14 cellular contexts compared by ENCODE assay signal in the genomic region with DNA sequence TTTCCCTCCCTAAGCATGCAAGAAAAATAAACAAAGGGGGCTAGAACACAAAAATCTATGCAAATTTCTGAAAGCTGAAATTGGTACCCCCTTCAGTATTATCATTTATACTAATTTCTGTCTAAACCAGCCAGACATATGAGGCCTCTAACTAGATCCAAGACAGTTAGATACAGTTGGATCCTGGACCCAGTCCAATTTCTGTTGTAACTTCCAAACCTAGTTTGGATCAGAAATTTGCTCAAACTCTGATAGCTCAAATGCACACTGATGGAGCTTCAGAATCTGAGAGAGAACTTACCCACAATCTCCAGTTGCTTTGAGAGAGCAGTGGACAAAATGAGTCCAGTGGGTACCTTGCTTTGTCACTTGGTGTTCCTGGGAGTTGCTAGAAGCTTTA. TPM values are rescaled to one million over a fixed set of nuclear protein-coding genes. Genes with fewer than 3 reads are reported as not detected.
A peak's percentile ranks its signal among the peaks of the same experiment; 100 is the strongest.
DNase-seq lines count a peak whose midpoint lies in the region; ATAC-seq, FAIRE-seq and TF ChIP-seq lines count a peak whose summit lies in the region.
"Had no signal": no experiment of that assay in that cellular context is flagged by ENCODE, and none has a peak within 500 bp of the region (broad histone marks: within the 10 kb centered on the region; RNA-seq: fewer than 3 reads in every experiment).

No MANE protein-coding gene starts in this region.

- H3K36me3 Mint-ChIP-seq in effector memory CD8-positive, alpha-beta T cell (ENCODE audit: insufficient read depth), result peaks cover 9% of the 10 kb centered on the region

- peaks cover 0 to 10% of the 10 kb centered on the region in 2 experiments; a peak in 3 of 5 replicates for H3K36me3 ChIP-seq in HepG2 (replicated peaks in 1 of 2; ENCODE audit: control insufficient read depth in 1 of 2, insufficient read depth in 2 of 2, low read length in 2 of 2)
- H3K36me3 ChIP-seq in right lobe of liver, result no peaks in the 10 kb centered on the region
- no peaks in the 10 kb centered on the region for H3K36me3 ChIP-seq in parathyroid adenoma (ENCODE audit: control insufficient read depth, insufficient read depth, low read length)

- TF ChIP-seq EP300 in HepG2 (IDR thresholded peaks at IDR 0.05; ENCODE audit: low read depth in 2 of 2, low read length in 2 of 2), result no peak
- no peak for TF ChIP-seq EP300 in HepG2 (CRISPR knock-in tag; IDR thresholded peaks at IDR 0.05; ENCODE audit: borderline replicate concordance)

- no peak overlapping the region for H3K4me2 ChIP-seq in HepG2 (ENCODE audit: low read depth, low read length)
- H3K4me2 ChIP-seq in parathyroid adenoma (ENCODE audit: low read length), result peak overlapping the region; percentile 3
- H3K4me2 ChIP-seq: BLaER1 treated with 17β-estradiol and CSF1 and Interleukin-3, amounts not matched to agents 10 nM and 100 nM had no signal

- CTCF ChIA-PET in HepG2 (lab: Yijun Ruan, JAX; ENCODE audit: low intra/inter-chr PET ratio, low total read pairs), result no interaction called here

- no peak for TF ChIP-seq RAD21 in HepG2 (CRISPR knock-in tag; IDR thresholded peaks at IDR 0.05)

- FAIRE-seq in HepG2 (lab: Jason Lieb, UNC), result no peak
- FAIRE-seq: H54 had no signal

- no peak for ATAC-seq in HepG2
- ATAC-seq in right lobe of liver, result no peak
- ATAC-seq in effector memory CD8-positive, alpha-beta T cell (replicated peaks), result no peak
- ATAC-seq: HCT116 had no signal

- POLR2A ChIA-PET in HepG2 (lab: Yijun Ruan, JAX), result no interaction called here

- H3K79me2 ChIP-seq in HepG2 (ENCODE audit: insufficient read depth, low read length) (peaks cover 84% of the 10 kb centered on the region), parathyroid adenoma (peaks cover 13% of the 10 kb centered on the region)

- H3K4me3 ChIP-seq in HepG2 (replicated peaks in 1 of 3; ENCODE audit: insufficient read depth in 1 of 3, low read depth in 2 of 3, low read length in 3 of 3) (no peak overlapping the region), right lobe of liver (no peak overlapping the region), parathyroid adenoma (ENCODE audit: low read depth, low read length) (no peak overlapping the region)

- no peaks in the 10 kb centered on the region for H3K9me3 Mint-ChIP-seq in effector memory CD8-positive, alpha-beta T cell

- no peaks in the 10 kb centered on the region for H3K27me3 Mint-ChIP-seq in effector memory CD8-positive, alpha-beta T cell
- H3K27me3 Mint-ChIP-seq: CD4-positive, CD25-positive, alpha-beta regulatory T cell had no signal

- in situ Hi-C loops in HepG2 (cut with HindIII; ENCODE audit: extremely low pct_ligation_motif_present, low pct_unique_long_range_greater_than_20kb), result no loop called here

- H4K20me1 ChIP-seq in HepG2 (ENCODE audit: insufficient read depth, low read length), result no peaks in the 10 kb centered on the region

- no peak for TF ChIP-seq CTCF in HepG2 (CRISPR knock-in tag; IDR thresholded peaks at IDR 0.05)
- no peak for TF ChIP-seq CTCF in right lobe of liver (IDR thresholded peaks at IDR 0.05)
- TF ChIP-seq CTCF in parathyroid adenoma (IDR thresholded peaks at IDR 0.05), result no peak

- H3K9ac ChIP-seq in HepG2 (ENCODE audit: insufficient read depth, low read depth, low read length), result no peak overlapping the region
- H3K9ac ChIP-seq in parathyroid adenoma, result no peak overlapping the region
- H3K9ac ChIP-seq: BLaER1 treated with 17β-estradiol and CSF1 and Interleukin-3, amounts not matched to agents 10 nM and 100 nM had no signal

- H3K9me3 ChIP-seq in HepG2 (ENCODE audit: low read length), result peaks cover 12% of the 10 kb centered on the region
- H3K9me3 ChIP-seq in right lobe of liver, result no peaks in the 10 kb centered on the region
- no peaks in the 10 kb centered on the region for H3K9me3 ChIP-seq in parathyroid adenoma (ENCODE audit: control insufficient read depth, low read length)

- BruUV-seq in HepG2 (replicated peaks; lab: Mats Ljungman, UMichigan), result TSS peak; percentile 7

- H3K27ac ChIP-seq in HepG2 (ENCODE audit: extremely low read length, insufficient read depth, low read length) (no peak overlapping the region), right lobe of liver (no peak overlapping the region), parathyroid adenoma (no peak overlapping the region)
- H3K27ac ChIP-seq: 22Rv1; BLaER1 treated with 17β-estradiol and CSF1 and Interleukin-3, amounts not matched to agents 10 nM and 100 nM had no signal

- no peak overlapping the region for H3K27ac Mint-ChIP-seq in effector memory CD8-positive, alpha-beta T cell
- H3K27ac Mint-ChIP-seq: CD4-positive, CD25-positive, alpha-beta regulatory T cell had no signal

- no peak overlapping the region for H2AFZ ChIP-seq in HepG2 (ENCODE audit: low read length)
- no peak overlapping the region for H2AFZ ChIP-seq in parathyroid adenoma

- peaks cover 6% of the 10 kb centered on the region; the same call in 1 of the 2 replicates for H3K4me1 ChIP-seq in HepG2 (ENCODE audit: insufficient read depth, low read length)
- H3K4me1 ChIP-seq in right lobe of liver, result peaks cover 0 to 4% (median 0%) of the 10 kb centered on the region in 4 donors
- H3K4me1 ChIP-seq in parathyroid adenoma, result peaks cover 9% of the 10 kb centered on the region

- no peak overlapping the region for H3K4me3 Mint-ChIP-seq in effector memory CD8-positive, alpha-beta T cell
- H3K4me3 Mint-ChIP-seq: CD4-positive, CD25-positive, alpha-beta regulatory T cell had no signal

- H3K27me3 ChIP-seq in HepG2 (ENCODE audit: control insufficient read depth in 1 of 2, insufficient read depth in 2 of 2, low read length in 2 of 2) (no peaks in the 10 kb centered on the region), right lobe of liver (no peaks in the 10 kb centered on the region), parathyroid adenoma (ENCODE audit: control insufficient read depth, insufficient read depth, low read length) (no peaks in the 10 kb centered on the region)
- H3K27me3 ChIP-seq: BLaER1 treated with 17β-estradiol and CSF1 and Interleukin-3, amounts not matched to agents 10 nM and 100 nM had no signal

- intact Hi-C loops in HepG2 (cut with micrococcal nuclease; ENCODE audit: unreplicated experiment), result no loop called here
- intact Hi-C loops in right lobe of liver (cut with DNase I), result no loop called here

- no peak for DNase-seq in HepG2 (ENCODE audit: low spot score)
- DNase-seq in right lobe of liver, result no peak
- DNase-seq in fibroblast of gingiva (ENCODE audit: low read depth), result peak; percentile 15
- DNase-seq in GDM1 (lab: John Stamatoyannopoulos, UW), result no peak
- no peak for DNase-seq in H4 (ENCODE audit: low spot score)
- DNase-seq in effector memory CD8-positive, alpha-beta T cell, result no peak
- DNase-seq: AML-193; CD4-positive, CD25-positive, alpha-beta regulatory T cell; DMS53 had no signal

- TF ChIP-seq POLR2A in HepG2 (IDR thresholded peaks at IDR 0.05; ENCODE audit: insufficient read depth in 1 of 2, low read depth in 2 of 2, low read length in 2 of 2) (no peak), right lobe of liver (IDR thresholded peaks at IDR 0.05) (no peak)

- H3K4me1 Mint-ChIP-seq in effector memory CD8-positive, alpha-beta T cell (ENCODE audit: low read depth in 2 of 2), result peaks cover 41 to 55% of the 10 kb centered on the region in 2 donors

TF ChIP-seq in HepG2, 621 proteins besides CTCF, POLR2A, EP300 and RAD21 (continues in another document):
- TF ChIP-seq KDM3A (CRISPR knock-in tag; IDR thresholded peaks at IDR 0.05; ENCODE audit: low read depth) (no peak), JARID2 (CRISPR knock-in tag; IDR thresholded peaks at IDR 0.05; ENCODE audit: insufficient replicate concordance) (no peak), FOSL1 (CRISPR knock-in tag; IDR thresholded peaks at IDR 0.05; ENCODE audit: borderline replicate concordance) (no peak), RXRA (CRISPR knock-in tag; IDR thresholded peaks at IDR 0.05) (no peak), ZNF264 (CRISPR knock-in tag; IDR thresholded peaks at IDR 0.05) (no peak), ZNF670 (CRISPR knock-in tag; IDR thresholded peaks at IDR 0.05; ENCODE audit: borderline replicate concordance) (no peak), ZNF850 (CRISPR knock-in tag; conservative IDR thresholded peaks at IDR 0.05) (no peak), SCMH1 (CRISPR knock-in tag; IDR thresholded peaks at IDR 0.05; ENCODE audit: borderline replicate concordance) (no peak)
- TF ChIP-seq, protein P1, sequence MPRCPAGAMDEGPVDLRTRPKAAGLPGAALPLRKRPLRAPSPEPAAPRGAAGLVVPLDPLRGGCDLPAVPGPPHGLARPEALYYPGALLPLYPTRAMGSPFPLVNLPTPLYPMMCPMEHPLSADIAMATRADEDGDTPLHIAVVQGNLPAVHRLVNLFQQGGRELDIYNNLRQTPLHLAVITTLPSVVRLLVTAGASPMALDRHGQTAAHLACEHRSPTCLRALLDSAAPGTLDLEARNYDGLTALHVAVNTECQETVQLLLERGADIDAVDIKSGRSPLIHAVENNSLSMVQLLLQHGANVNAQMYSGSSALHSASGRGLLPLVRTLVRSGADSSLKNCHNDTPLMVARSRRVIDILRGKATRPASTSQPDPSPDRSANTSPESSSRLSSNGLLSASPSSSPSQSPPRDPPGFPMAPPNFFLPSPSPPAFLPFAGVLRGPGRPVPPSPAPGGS (CRISPR knock-in tag; IDR thresholded peaks at IDR 0.05), result no peak

RNA-seq across cellular contexts. Expression of a gene that starts 11.9 kb away (rescaled TPM):
- total RNA-seq in HepG2 (2016; rRNA removed; fragmentation: Illumina TruSeq; extraction: Trizol) (35.9 and 46.6 TPM in 2 replicates), right lobe of liver (10 to 100 TPM; 15.6 to 24.6 (median 21.3) TPM)
- total RNA-seq in HepG2 (2016; cell fraction: cytosol; rRNA removed; fragmentation: Illumina TruSeq; extraction: Trizol; ENCODE audit: low read depth), result 13.1 and 13.7 TPM in 2 replicates
- total RNA-seq in HepG2 (2016; cell fraction: insoluble cytoplasmic fraction; rRNA removed; fragmentation: Illumina TruSeq; extraction: Trizol), result 32.1 and 46.7 TPM in 2 replicates
- 15.1 and 16.1 TPM in 2 replicates for total RNA-seq in HepG2 (2016; cell fraction: membrane; rRNA removed; fragmentation: Illumina TruSeq; extraction: Trizol)
- total RNA-seq in HepG2 (2016; cell fraction: nucleus; rRNA removed; fragmentation: Illumina TruSeq; extraction: Trizol), result 45.6 and 46.3 TPM in 2 replicates
- polyA plus RNA-seq in HepG2 (2011; rRNA removed), result 6.1 and 7.6 TPM in 2 replicates
- 3.3 and 5.5 TPM in 2 replicates for polyA plus RNA-seq in HepG2 (2011; cell fraction: cytosol; rRNA removed)
- 5.1 and 6.1 TPM in 2 replicates for polyA plus RNA-seq in HepG2 (2011; cell fraction: nucleus; rRNA removed)
- 10.6 and 13.8 TPM in 2 replicates for polyA plus RNA-seq in HepG2 (2012)
- polyA plus RNA-seq in HepG2 (2016; cell fraction: cytosol; fragmentation: Illumina TruSeq; extraction: Trizol; ENCODE audit: low read depth), result 0.24 and 0.28 TPM in 2 replicates
- 13.0 and 15.4 TPM in 2 replicates for polyA plus RNA-seq in HepG2 (2016; cell fraction: insoluble cytoplasmic fraction; fragmentation: Illumina TruSeq; extraction: Trizol; ENCODE audit: low read depth)
- polyA plus RNA-seq in HepG2 (2016; cell fraction: membrane; fragmentation: Illumina TruSeq; extraction: Trizol; ENCODE audit: low read depth), result 1.1 TPM in 2 replicates
- polyA plus RNA-seq in HepG2 (2016; cell fraction: nucleus; fragmentation: Illumina TruSeq; extraction: Trizol; ENCODE audit: insufficient read depth, low read depth), result 17.2 and 17.7 TPM in 2 replicates
- polyA minus RNA-seq in HepG2 (2011; rRNA and poly(A)+ RNA removed; ENCODE audit: low replicate concordance), result 14.7 and 47.0 TPM in 2 replicates
- polyA minus RNA-seq in HepG2 (2011; cell fraction: cytosol; rRNA and poly(A)+ RNA removed), result 26.8 and 27.3 TPM in 2 replicates
- 52.7 and 66.4 TPM in 2 replicates for polyA minus RNA-seq in HepG2 (2011; cell fraction: nucleus; rRNA and poly(A)+ RNA removed)
- 15.4 and 17.9 TPM in 2 replicates for total RNA-seq in H4 (2014; rRNA removed; shearing (Covaris generic))
